Comparison of ENCODE assay signal across 19 cellular contexts in the genomic region with DNA sequence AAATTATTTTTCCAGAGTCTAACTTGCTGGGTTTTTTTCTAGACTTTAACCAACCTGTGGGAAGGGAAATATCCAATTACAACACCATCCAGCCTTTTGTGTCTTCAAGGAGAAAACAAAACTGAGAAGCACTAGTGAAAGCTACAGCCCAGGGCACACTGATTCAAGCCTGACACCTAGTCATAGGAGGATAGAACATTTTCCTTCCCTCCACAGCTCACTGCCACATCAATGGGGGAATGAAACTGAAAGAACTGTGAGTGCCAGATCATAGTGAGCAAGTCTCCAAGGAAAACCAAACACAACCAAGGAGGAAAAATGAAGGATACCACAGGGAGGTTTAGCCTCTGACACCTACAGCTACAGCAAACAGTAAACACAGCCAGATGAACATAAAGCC. TPM values are rescaled to one million over a fixed set of nuclear protein-coding genes. Genes with fewer than 3 reads are reported as not detected.
DNase-seq lines count a peak whose midpoint lies in the region; ATAC-seq and TF ChIP-seq lines count a peak whose summit lies in the region.
"Had no signal": no experiment of that assay in that cellular context is flagged by ENCODE, and none has a peak within 500 bp of the region (broad histone marks: within the 10 kb centered on the region; RNA-seq: fewer than 3 reads in every experiment).

No MANE protein-coding gene starts in this region.

- DNase-seq in natural killer cell treated with Interleukin-12 subunit alpha and Interleukin-12 subunit beta and Interleukin-15 and Interleukin-18, amount 100 ng/mL, for 72 hours (ENCODE audit: low spot score) = no peak
- DNase-seq in natural killer cell (no peak), pons (ENCODE audit: low spot score) (no peak), NCI-H774 (lab: John Stamatoyannopoulos, UW) (no peak)
- DNase-seq in stimulated activated naive CD8-positive, alpha-beta T cell treated with anti-CD3 and anti-CD28 coated beads, Interleukin-15, Interleukin-2, amounts not matched to agents 100 U/mL and 50 U/mL, for 24 hours = no peak
- DNase-seq in activated effector memory CD4-positive, alpha-beta T cell treated with anti-CD3 and anti-CD28 coated beads, Interleukin-2, amount 50 U/mL, for 16 hours = no peak
- DNase-seq: effector CD4-positive, alpha-beta T cell; GOT3; KBM-7; midbrain; NCI-H1694 treated with DMSO at 0.1 percent for 48 hours; NCI-H69; SIG-M5; stimulated activated naive CD4-positive, alpha-beta T cell treated with Interleukin-2 at 50 U/mL for 16 hours had no signal

- TF ChIP-seq CTCF in natural killer cell (IDR thresholded peaks at IDR 0.05) = no peak

- H3K4me1 Mint-ChIP-seq in natural killer cell treated with Interleukin-12 subunit alpha and Interleukin-12 subunit beta and Interleukin-15 and Interleukin-18, amount 100 ng/mL, for 72 hours (ENCODE audit: low read depth in 2 of 2) = peaks cover 9 to 24% of the 10 kb centered on the region in 2 donors
- peaks cover 6 to 8% of the 10 kb centered on the region in 2 donors for H3K4me1 Mint-ChIP-seq in natural killer cell

- H3K27ac Mint-ChIP-seq in natural killer cell treated with Interleukin-12 subunit alpha and Interleukin-12 subunit beta and Interleukin-15 and Interleukin-18, amount 100 ng/mL, for 72 hours = peak overlapping the region in 1 of 2 donors; percentile 40
- no peak overlapping the region for H3K27ac Mint-ChIP-seq in natural killer cell
- H3K27ac Mint-ChIP-seq: brain had no signal

- peaks cover 1% of the 10 kb centered on the region for H3K36me3 Mint-ChIP-seq in natural killer cell treated with Interleukin-12 subunit alpha and Interleukin-12 subunit beta and Interleukin-15 and Interleukin-18, amount 100 ng/mL, for 72 hours
- no peaks in the 10 kb centered on the region for H3K36me3 Mint-ChIP-seq in natural killer cell
- H3K36me3 Mint-ChIP-seq: brain had no signal

- peaks cover 0 to 7% of the 10 kb centered on the region in 2 donors for H3K27me3 Mint-ChIP-seq in natural killer cell treated with Interleukin-12 subunit alpha and Interleukin-12 subunit beta and Interleukin-15 and Interleukin-18, amount 100 ng/mL, for 72 hours
- H3K27me3 Mint-ChIP-seq in natural killer cell (ENCODE audit: low read depth in 2 of 2) = peaks cover 0 to 4% of the 10 kb centered on the region in 2 donors

- H3K4me3 Mint-ChIP-seq in natural killer cell treated with Interleukin-12 subunit alpha and Interleukin-12 subunit beta and Interleukin-15 and Interleukin-18, amount 100 ng/mL, for 72 hours = peak overlapping the region; percentile 55
- H3K4me3 Mint-ChIP-seq in natural killer cell = no peak overlapping the region
- H3K4me3 Mint-ChIP-seq: brain had no signal

- intact Hi-C loops in natural killer cell (cut with micrococcal nuclease) = no loop called here

- ATAC-seq in natural killer cell treated with Interleukin-12 subunit alpha and Interleukin-12 subunit beta and Interleukin-15 and Interleukin-18, amount 100 ng/mL, for 72 hours = peak; percentile 89 to 98
- ATAC-seq in natural killer cell (no peak), GM21723 (IDR thresholded peaks at IDR 0.05; ENCODE audit: unreplicated experiment) (peak; percentile 88), HG03565 (IDR thresholded peaks at IDR 0.05; ENCODE audit: unreplicated experiment) (peak; percentile 51)
- peak; percentile 93 for ATAC-seq in stimulated activated naive CD8-positive, alpha-beta T cell treated with anti-CD3 and anti-CD28 coated beads, Interleukin-15, Interleukin-2, amounts not matched to agents 100 U/mL and 50 U/mL, for 24 hours

- no peaks in the 10 kb centered on the region for H3K9me3 Mint-ChIP-seq in natural killer cell treated with Interleukin-12 subunit alpha and Interleukin-12 subunit beta and Interleukin-15 and Interleukin-18, amount 100 ng/mL, for 72 hours
- H3K9me3 Mint-ChIP-seq in natural killer cell = no peaks in the 10 kb centered on the region

RNA-seq across cellular contexts. Expression of gene MAGEA8, which starts 43.3 kb away (rescaled TPM):
- total RNA-seq in natural killer cell treated with Interleukin-12 subunit alpha and Interleukin-12 subunit beta and Interleukin-15 and Interleukin-18, amount 100 ng/mL, for 72 hours = not detected
- not detected for total RNA-seq in natural killer cell
- total RNA-seq: fibroblast of villous mesenchyme, pulmonary artery endothelial cell had no signal

RNA-seq across cellular contexts. Expression of gene MAGEA9, which starts 55.9 kb away (rescaled TPM):
- not detected for total RNA-seq in natural killer cell treated with Interleukin-12 subunit alpha and Interleukin-12 subunit beta and Interleukin-15 and Interleukin-18, amount 100 ng/mL, for 72 hours
- total RNA-seq in natural killer cell = not detected
- total RNA-seq: fibroblast of villous mesenchyme, pulmonary artery endothelial cell had no signal

Comparison
In these comparisons a context has a peak if more than half of its experiments do, and no peak if none do; other contexts are left out.
1. ATAC-seq: peak in natural killer cell treated with Interleukin-12 subunit alpha and Interleukin-12 subunit beta and Interleukin-15 and Interleukin-18, amount 100 ng/mL, for 72 hours (2 of 2), GM21723 (single experiment), HG03565 (single experiment) and stimulated activated naive CD8-positive, alpha-beta T cell treated with anti-CD3 and anti-CD28 coated beads, Interleukin-15, Interleukin-2, amounts not matched to agents 100 U/mL and 50 U/mL, for 24 hours (single experiment); none in natural killer cell (0 of 3).